9 cellular contexts compared by ENCODE assay signal in genomic region chrX:134649770-134650169, GRCh38. TPM values are rescaled to one million over a fixed set of nuclear protein-coding genes. Genes with fewer than 3 reads are reported as not detected.
"Had no signal": no experiment of that assay in that cellular context is flagged by ENCODE, and none has a peak within 500 bp of the region (broad histone marks: within the 10 kb centered on the region; RNA-seq: fewer than 3 reads in every experiment).

No MANE protein-coding gene starts in this region.

- H3K4me1 Mint-ChIP-seq: GM23338, H9 had no signal

- H2AFZ ChIP-seq: GM23338 had no signal

- FAIRE-seq: H1, H54, HTR-8/SVneo, K562 had no signal

- H3K4me2 ChIP-seq: GM23338 had no signal

- ATAC-seq: GM23338, K562 had no signal

- H3K4me3 ChIP-seq: GM23338, K562 had no signal

- H3K27ac Mint-ChIP-seq: GM23338, H9 had no signal

- H3K9me3 Mint-ChIP-seq: GM23338 had no signal

- DNase-seq: H9, HCEC 1CT, IMR-90 had no signal

- H3K4me3 Mint-ChIP-seq: GM23338, H9 had no signal

RNA-seq across cellular contexts. Expression of gene PLAC1, which starts 8.5 kb away (rescaled TPM):
- total RNA-seq: H1, HT-29 had no signal
